18 cellular contexts compared by ENCODE assay signal in the genomic region with DNA sequence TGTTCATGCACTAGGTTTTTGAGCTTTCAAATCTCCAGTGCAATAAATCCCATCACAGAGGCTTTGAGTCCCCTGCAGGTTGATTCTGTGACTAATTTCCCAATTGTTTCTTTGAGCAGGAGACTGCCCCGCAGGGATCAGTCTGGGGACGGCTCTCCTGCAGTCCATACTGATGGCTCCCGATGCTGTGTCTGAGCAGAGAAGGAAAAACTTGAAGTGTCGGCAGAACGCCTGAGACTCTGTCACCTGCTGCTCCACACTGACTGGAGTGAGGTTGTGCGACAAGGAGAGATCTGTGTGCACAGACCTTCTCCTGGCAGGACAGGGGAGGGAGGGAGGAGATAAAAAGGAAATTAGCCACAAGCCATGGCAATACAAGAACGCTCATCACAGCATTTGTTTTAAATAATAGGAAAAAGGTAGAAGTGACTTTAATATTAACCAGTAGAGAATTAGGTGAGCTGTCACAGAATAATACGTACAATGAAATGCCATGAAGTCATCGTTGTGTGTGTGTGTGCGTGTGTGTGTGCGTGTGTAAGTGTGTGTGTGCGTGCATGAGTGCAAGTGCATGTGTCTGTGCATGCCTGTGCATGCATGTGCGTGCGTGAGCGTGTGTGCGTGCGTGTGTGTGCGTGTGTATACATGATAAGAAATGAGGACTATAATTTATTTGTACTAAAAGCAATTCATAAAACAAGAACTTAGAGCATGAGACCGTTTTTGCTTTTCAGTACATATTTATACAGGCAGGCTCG. TPM values are rescaled to one million over a fixed set of nuclear protein-coding genes. Genes with fewer than 3 reads are reported as not detected.
"Had no signal": no experiment of that assay in that cellular context is flagged by ENCODE, and none has a peak within 500 bp of the region (broad histone marks: within the 10 kb centered on the region; RNA-seq: fewer than 3 reads in every experiment).

No MANE protein-coding gene starts in this region.

- ATAC-seq: esophagus mucosa; natural killer cell treated with Interleukin-12 subunit alpha and Interleukin-12 subunit beta and Interleukin-15 and Interleukin-18, amount 100 ng/mL, for 72 hours; pancreas had no signal

- H3K9me3 Mint-ChIP-seq: activated naive CD4-positive, alpha-beta T cell treated with anti-CD3 and anti-CD28 coated beads for 36 hours; activated T-helper 2 cell treated with anti-CD3 and anti-CD28 coated beads, Interferon-gamma antibody, Interleukin-2, Interleukin-4, amounts not matched to agents 10 μg/mL and 5 μg/mL and 100 μg/mL, durations not matched to agents 14 hours and 24 hours and 36 hours; natural killer cell treated with Interleukin-12 subunit alpha and Interleukin-12 subunit beta and Interleukin-15 and Interleukin-18, amount 100 ng/mL, for 72 hours had no signal

- H3K36me3 Mint-ChIP-seq: natural killer cell treated with Interleukin-12 subunit alpha and Interleukin-12 subunit beta and Interleukin-15 and Interleukin-18, amount 100 ng/mL, for 72 hours had no signal

- H3K4me3 Mint-ChIP-seq: activated naive CD4-positive, alpha-beta T cell treated with anti-CD3 and anti-CD28 coated beads for 36 hours; natural killer cell treated with Interleukin-12 subunit alpha and Interleukin-12 subunit beta and Interleukin-15 and Interleukin-18, amount 100 ng/mL, for 72 hours had no signal

- H3K27ac Mint-ChIP-seq: activated naive CD4-positive, alpha-beta T cell treated with anti-CD3 and anti-CD28 coated beads for 36 hours; activated T-helper 2 cell treated with anti-CD3 and anti-CD28 coated beads, Interferon-gamma antibody, Interleukin-2, Interleukin-4, amounts not matched to agents 10 μg/mL and 5 μg/mL and 100 μg/mL, durations not matched to agents 14 hours and 24 hours and 36 hours; natural killer cell treated with Interleukin-12 subunit alpha and Interleukin-12 subunit beta and Interleukin-15 and Interleukin-18, amount 100 ng/mL, for 72 hours had no signal

- DNase-seq: activated CD4-positive, alpha-beta T cell treated with anti-CD3 and anti-CD28 coated beads for 1 hour; activated CD4-positive, alpha-beta T cell treated with anti-CD3 and anti-CD28 coated beads, Interleukin-2, amount 50 U/mL, for 4 hours; activated naive CD4-positive, alpha-beta T cell treated with anti-CD3 and anti-CD28 coated beads for 36 hours; activated T-cell treated with anti-CD3 and anti-CD28 coated beads for 4 hours; hippocampal formation; pancreas; stimulated activated CD4-positive, alpha-beta T cell treated with anti-CD3 and anti-CD28 coated beads, Interleukin-1b, Interleukin-23, amount 100 ng/mL, for 48 hours; stomach; T1000; testis had no signal

RNA-seq across cellular contexts. Expression of a gene that starts 38.2 kb away (rescaled TPM):
- total RNA-seq: activated naive CD4-positive, alpha-beta T cell treated with anti-CD3 and anti-CD28 coated beads for 36 hours; activated T-helper 2 cell treated with anti-CD3 and anti-CD28 coated beads, Interferon-gamma antibody, Interleukin-2, Interleukin-4, amounts not matched to agents 10 μg/mL and 5 μg/mL and 100 μg/mL, durations not matched to agents 14 hours and 24 hours and 36 hours; ascending aorta; breast epithelium; esophagus mucosa; lower leg skin; mesenteric fat pad; natural killer cell treated with Interleukin-12 subunit alpha and Interleukin-12 subunit beta and Interleukin-15 and Interleukin-18, amount 100 ng/mL, for 72 hours; pancreas; stomach; ureter had no signal
